ENCODE assay signal across 1 cellular context in the genomic region with DNA sequence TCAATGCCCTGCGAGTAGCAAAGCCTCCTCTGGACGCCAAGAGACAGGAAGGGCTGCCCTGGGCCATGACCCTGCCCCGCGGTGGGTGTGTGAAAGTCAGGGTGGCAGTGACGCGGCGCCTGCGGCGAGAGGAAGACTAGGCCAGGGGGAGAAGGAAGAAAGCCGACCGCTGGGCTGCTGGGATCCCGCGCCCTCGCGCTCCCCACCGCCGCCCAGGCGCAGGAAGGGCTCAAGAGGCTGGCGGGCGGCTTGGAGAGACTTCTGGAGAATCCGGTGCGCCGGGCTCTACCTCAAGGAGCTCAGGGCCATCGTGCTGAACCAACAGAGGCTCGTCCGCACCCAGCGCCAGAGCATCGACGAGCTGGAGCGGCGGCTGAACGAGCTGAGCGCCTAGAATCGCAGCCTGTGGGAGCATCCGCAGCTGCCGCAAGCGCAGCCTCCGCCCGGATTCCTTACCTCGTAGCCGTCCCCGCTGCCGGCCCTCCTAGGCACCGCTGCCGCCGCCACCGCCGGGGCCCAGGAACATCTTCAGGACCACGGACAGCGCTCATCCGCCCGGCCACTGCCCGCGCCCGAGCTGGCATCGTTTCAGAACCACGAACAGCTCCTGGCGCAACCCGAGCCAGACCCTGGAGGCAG.
TF ChIP-seq lines count a peak whose summit lies in the region.

No MANE protein-coding gene starts in this region.

TF ChIP-seq in HEK293, 187 proteins besides CTCF, POLR2A, EP300 and RAD21 (continued from another document and continues in another):
- no peak for TF ChIP-seq INSM2 (tag by site-specific recombination; IDR thresholded peaks at IDR 0.05)
- peak; percentile 75; the same call in 1 of the 2 replicates for TF ChIP-seq ZNF24 (tag by site-specific recombination; IDR thresholded peaks at IDR 0.05)
- peak; percentile 100 for TF ChIP-seq PBX3 (CRISPR knock-in tag; IDR thresholded peaks at IDR 0.05)
- TF ChIP-seq TRIM28 (IDR thresholded peaks at IDR 0.05; ENCODE audit: borderline replicate concordance, low read length), result no peak
- TF ChIP-seq ZNF132 (tag by site-specific recombination; IDR thresholded peaks at IDR 0.05; ENCODE audit: borderline replicate concordance), result no peak
- TF ChIP-seq KLF16 (tag by site-specific recombination; IDR thresholded peaks at IDR 0.05), result no peak
- TF ChIP-seq BCL11B (tag by site-specific recombination; IDR thresholded peaks at IDR 0.05; ENCODE audit: low read depth), result no peak
- TF ChIP-seq ZNF513 (tag by site-specific recombination; IDR thresholded peaks at IDR 0.05), result no peak
- TF ChIP-seq SETDB1 (IDR thresholded peaks at IDR 0.05; ENCODE audit: insufficient read length, low read length), result no peak
- no peak for TF ChIP-seq SCRT2 (tag by site-specific recombination; IDR thresholded peaks at IDR 0.05)
- TF ChIP-seq ZNF341 (tag by site-specific recombination; IDR thresholded peaks at IDR 0.05; ENCODE audit: low read depth), result no peak
- TF ChIP-seq ZFP41 (tag by site-specific recombination; IDR thresholded peaks at IDR 0.05; ENCODE audit: borderline replicate concordance), result no peak
- TF ChIP-seq, protein P1, sequence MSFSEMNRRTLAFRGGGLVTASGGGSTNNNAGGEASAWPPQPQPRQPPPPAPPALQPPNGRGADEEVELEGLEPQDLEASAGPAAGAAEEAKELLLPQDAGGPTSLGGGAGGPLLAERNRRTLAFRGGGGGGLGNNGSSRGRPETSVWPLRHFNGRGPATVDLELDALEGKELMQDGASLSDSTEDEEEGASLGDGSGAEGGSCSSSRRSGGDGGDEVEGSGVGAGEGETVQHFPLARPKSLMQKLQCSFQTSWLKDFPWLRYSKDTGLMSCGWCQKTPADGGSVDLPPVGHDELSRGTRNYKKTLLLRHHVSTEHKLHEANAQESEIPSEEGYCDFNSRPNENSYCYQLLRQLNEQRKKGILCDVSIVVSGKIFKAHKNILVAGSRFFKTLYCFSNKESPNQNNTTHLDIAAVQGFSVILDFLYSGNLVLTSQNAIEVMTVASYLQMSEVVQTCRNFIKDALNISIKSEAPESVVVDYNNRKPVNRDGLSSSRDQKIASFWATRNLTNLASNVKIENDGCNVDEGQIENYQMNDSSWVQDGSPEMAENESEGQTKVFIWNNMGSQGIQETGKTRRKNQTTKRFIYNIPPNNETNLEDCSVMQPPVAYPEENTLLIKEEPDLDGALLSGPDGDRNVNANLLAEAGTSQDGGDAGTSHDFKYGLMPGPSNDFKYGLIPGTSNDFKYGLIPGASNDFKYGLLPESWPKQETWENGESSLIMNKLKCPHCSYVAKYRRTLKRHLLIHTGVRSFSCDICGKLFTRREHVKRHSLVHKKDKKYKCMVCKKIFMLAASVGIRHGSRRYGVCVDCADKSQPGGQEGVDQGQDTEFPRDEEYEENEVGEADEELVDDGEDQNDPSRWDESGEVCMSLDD (tag by site-specific recombination; IDR thresholded peaks at IDR 0.05), result no peak
- TF ChIP-seq IKZF3 (tag by site-specific recombination; IDR thresholded peaks at IDR 0.05), result no peak
- TF ChIP-seq ZNF48 (tag by site-specific recombination; IDR thresholded peaks at IDR 0.05), result no peak
- no peak for TF ChIP-seq GLI4 (tag by site-specific recombination; IDR thresholded peaks at IDR 0.05)
- TF ChIP-seq ZBTB7A (tag by site-specific recombination; IDR thresholded peaks at IDR 0.05; ENCODE audit: low read depth), result no peak
- no peak for TF ChIP-seq ZNF19 (tag by site-specific recombination; IDR thresholded peaks at IDR 0.05; ENCODE audit: low read depth)
- TF ChIP-seq ZNF169 (tag by site-specific recombination; IDR thresholded peaks at IDR 0.05), result no peak
- no peak for TF ChIP-seq KLF10 (tag by site-specific recombination; IDR thresholded peaks at IDR 0.05)
- no peak for TF ChIP-seq ZNF791 (tag by site-specific recombination; IDR thresholded peaks at IDR 0.05)
- TF ChIP-seq ZNF580 (tag by site-specific recombination; IDR thresholded peaks at IDR 0.05), result 0 out of 2 replicates have a peak, but pooled peaks have one; percentile 16
- TF ChIP-seq KLF9 (tag by site-specific recombination; IDR thresholded peaks at IDR 0.05; ENCODE audit: low read depth), result no peak
- TF ChIP-seq ZNF544 (tag by site-specific recombination; IDR thresholded peaks at IDR 0.05), result no peak
- TF ChIP-seq ZNF175 (tag by site-specific recombination; IDR thresholded peaks at IDR 0.05), result no peak
- peak; percentile 54; the same call in 1 of the 2 replicates for TF ChIP-seq ZXDB (tag by site-specific recombination; IDR thresholded peaks at IDR 0.05)
- TF ChIP-seq ZNF121 (tag by site-specific recombination; IDR thresholded peaks at IDR 0.05), result no peak
- TF ChIP-seq, protein P2, sequence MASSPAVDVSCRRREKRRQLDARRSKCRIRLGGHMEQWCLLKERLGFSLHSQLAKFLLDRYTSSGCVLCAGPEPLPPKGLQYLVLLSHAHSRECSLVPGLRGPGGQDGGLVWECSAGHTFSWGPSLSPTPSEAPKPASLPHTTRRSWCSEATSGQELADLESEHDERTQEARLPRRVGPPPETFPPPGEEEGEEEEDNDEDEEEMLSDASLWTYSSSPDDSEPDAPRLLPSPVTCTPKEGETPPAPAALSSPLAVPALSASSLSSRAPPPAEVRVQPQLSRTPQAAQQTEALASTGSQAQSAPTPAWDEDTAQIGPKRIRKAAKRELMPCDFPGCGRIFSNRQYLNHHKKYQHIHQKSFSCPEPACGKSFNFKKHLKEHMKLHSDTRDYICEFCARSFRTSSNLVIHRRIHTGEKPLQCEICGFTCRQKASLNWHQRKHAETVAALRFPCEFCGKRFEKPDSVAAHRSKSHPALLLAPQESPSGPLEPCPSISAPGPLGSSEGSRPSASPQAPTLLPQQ (tag by site-specific recombination; IDR thresholded peaks at IDR 0.05), result peak; percentile 69; the same call in 1 of the 2 replicates
- no peak for TF ChIP-seq ZNF518A (tag by site-specific recombination; conservative IDR thresholded peaks at IDR 0.05; ENCODE audit: low read depth)
- no peak for TF ChIP-seq ATF2 (tag by site-specific recombination; IDR thresholded peaks at IDR 0.05; ENCODE audit: low read depth)
- TF ChIP-seq ZNF274 (IDR thresholded peaks at IDR 0.05; ENCODE audit: low read length), result no peak
- TF ChIP-seq ZNF274 (tag by site-specific recombination; IDR thresholded peaks at IDR 0.05; ENCODE audit: borderline replicate concordance), result no peak
- TF ChIP-seq ZNF214 (tag by site-specific recombination; IDR thresholded peaks at IDR 0.05; ENCODE audit: borderline replicate concordance), result no peak
- no peak for TF ChIP-seq ZNF830 (tag by site-specific recombination; IDR thresholded peaks at IDR 0.05; ENCODE audit: low read depth)
- TF ChIP-seq, protein P3, sequence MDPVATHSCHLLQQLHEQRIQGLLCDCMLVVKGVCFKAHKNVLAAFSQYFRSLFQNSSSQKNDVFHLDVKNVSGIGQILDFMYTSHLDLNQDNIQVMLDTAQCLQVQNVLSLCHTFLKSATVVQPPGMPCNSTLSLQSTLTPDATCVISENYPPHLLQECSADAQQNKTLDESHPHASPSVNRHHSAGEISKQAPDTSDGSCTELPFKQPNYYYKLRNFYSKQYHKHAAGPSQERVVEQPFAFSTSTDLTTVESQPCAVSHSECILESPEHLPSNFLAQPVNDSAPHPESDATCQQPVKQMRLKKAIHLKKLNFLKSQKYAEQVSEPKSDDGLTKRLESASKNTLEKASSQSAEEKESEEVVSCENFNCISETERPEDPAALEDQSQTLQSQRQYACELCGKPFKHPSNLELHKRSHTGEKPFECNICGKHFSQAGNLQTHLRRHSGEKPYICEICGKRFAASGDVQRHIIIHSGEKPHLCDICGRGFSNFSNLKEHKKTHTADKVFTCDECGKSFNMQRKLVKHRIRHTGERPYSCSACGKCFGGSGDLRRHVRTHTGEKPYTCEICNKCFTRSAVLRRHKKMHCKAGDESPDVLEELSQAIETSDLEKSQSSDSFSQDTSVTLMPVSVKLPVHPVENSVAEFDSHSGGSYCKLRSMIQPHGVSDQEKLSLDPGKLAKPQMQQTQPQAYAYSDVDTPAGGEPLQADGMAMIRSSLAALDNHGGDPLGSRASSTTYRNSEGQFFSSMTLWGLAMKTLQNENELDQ (tag by site-specific recombination; IDR thresholded peaks at IDR 0.05; ENCODE audit: low read depth), result no peak
- peak; percentile 56; the same call in 1 of the 2 replicates for TF ChIP-seq KLF17 (tag by site-specific recombination; IDR thresholded peaks at IDR 0.05)
- peak; percentile 95 for TF ChIP-seq MEIS1 (CRISPR knock-in tag; IDR thresholded peaks at IDR 0.05; ENCODE audit: borderline replicate concordance)
- TF ChIP-seq ZNF433 (tag by site-specific recombination; IDR thresholded peaks at IDR 0.05; ENCODE audit: low read depth), result no peak
- no peak for TF ChIP-seq ZNF10 (tag by site-specific recombination; IDR thresholded peaks at IDR 0.05)
